ENCODE assay signal across 18 cellular contexts in genomic region chr1:103056423-103056822, GRCh38. TPM values are rescaled to one million over a fixed set of nuclear protein-coding genes. Genes with fewer than 3 reads are reported as not detected.
"Had no signal": no experiment of that assay in that cellular context is flagged by ENCODE, and none has a peak within 500 bp of the region (broad histone marks: within the 10 kb centered on the region; RNA-seq: fewer than 3 reads in every experiment).

No MANE protein-coding gene starts in this region.

- H3K27me3 ChIP-seq: heart left ventricle, left lung, thyroid gland had no signal

- ATAC-seq: activated T-helper 17 cell treated with anti-CD3 and anti-CD28 coated beads, Interleukin-2, amount 50 U/mL, for 72 hours; heart left ventricle; left lung; SK-N-SH treated with all-trans-retinoic acid at 6 μM for 48 hours; T-helper 17 cell had no signal

- H3K36me3 Mint-ChIP-seq: activated naive CD4-positive, alpha-beta T cell treated with anti-CD3 and anti-CD28 coated beads, Interleukin-2, amount 10 ng/mL, durations not matched to agents 7 days and 5 days had no signal

- H3K27ac Mint-ChIP-seq: activated B cell treated with CpG ODN at 0.5 μM for 24 hours; activated CD4-positive, alpha-beta T cell treated with anti-CD3 and anti-CD28 coated beads, Interleukin-2, amount 10 ng/mL, durations not matched to agents 24 days and 14 days; activated naive CD4-positive, alpha-beta T cell treated with anti-CD3 and anti-CD28 coated beads, Interleukin-2, amount 10 ng/mL, durations not matched to agents 7 days and 5 days; activated T-helper 17 cell treated with anti-CD3 and anti-CD28 coated beads, Interleukin-2, amount 50 U/mL, for 72 hours; nephron progenitor cell; T-helper 17 cell had no signal

- H3K4me1 ChIP-seq: heart left ventricle, left lung, thyroid gland had no signal

- DNase-seq: activated B cell treated with CpG ODN at 0.5 μM for 24 hours; activated CD4-positive, alpha-beta T cell treated with anti-CD3 and anti-CD28 coated beads, Interleukin-2, amount 10 ng/mL, durations not matched to agents 24 days and 14 days; activated CD8-positive, alpha-beta memory T cell treated with anti-CD3 and anti-CD28 coated beads for 24 hours; activated naive CD4-positive, alpha-beta T cell treated with anti-CD3 and anti-CD28 coated beads, Interleukin-2, amount 10 ng/mL, durations not matched to agents 7 days and 5 days; activated T-cell treated with anti-CD3 and anti-CD28 coated beads for 4 hours; amniotic stem cell; heart left ventricle; left lung; mesendoderm; nephron progenitor cell; T-helper 17 cell; thyroid gland had no signal

- FAIRE-seq: frontal cortex, keratinocyte, TTC549 had no signal

- H3K4me1 Mint-ChIP-seq: activated B cell treated with CpG ODN at 0.5 μM for 24 hours; activated CD4-positive, alpha-beta T cell treated with anti-CD3 and anti-CD28 coated beads, Interleukin-2, amount 10 ng/mL, durations not matched to agents 24 days and 14 days; activated naive CD4-positive, alpha-beta T cell treated with anti-CD3 and anti-CD28 coated beads, Interleukin-2, amount 10 ng/mL, durations not matched to agents 7 days and 5 days; activated T-helper 17 cell treated with anti-CD3 and anti-CD28 coated beads, Interleukin-2, amount 50 U/mL, for 72 hours; nephron progenitor cell had no signal

- H3K9me3 ChIP-seq: left lung, thyroid gland had no signal

- H3K4me3 ChIP-seq: heart left ventricle, left lung, thyroid gland had no signal

- H3K27ac ChIP-seq: heart left ventricle, left lung, thyroid gland had no signal

- H3K27me3 Mint-ChIP-seq: activated B cell treated with CpG ODN at 0.5 μM for 24 hours; activated CD4-positive, alpha-beta T cell treated with anti-CD3 and anti-CD28 coated beads, Interleukin-2, amount 10 ng/mL, durations not matched to agents 24 days and 14 days; activated naive CD4-positive, alpha-beta T cell treated with anti-CD3 and anti-CD28 coated beads, Interleukin-2, amount 10 ng/mL, durations not matched to agents 7 days and 5 days; activated T-helper 17 cell treated with anti-CD3 and anti-CD28 coated beads, Interleukin-2, amount 50 U/mL, for 72 hours; T-helper 17 cell had no signal

- H3K36me3 ChIP-seq: heart left ventricle, left lung, thyroid gland had no signal

- H3K4me3 Mint-ChIP-seq: activated B cell treated with CpG ODN at 0.5 μM for 24 hours; activated CD4-positive, alpha-beta T cell treated with anti-CD3 and anti-CD28 coated beads, Interleukin-2, amount 10 ng/mL, durations not matched to agents 24 days and 14 days; activated naive CD4-positive, alpha-beta T cell treated with anti-CD3 and anti-CD28 coated beads, Interleukin-2, amount 10 ng/mL, durations not matched to agents 7 days and 5 days; activated T-helper 17 cell treated with anti-CD3 and anti-CD28 coated beads, Interleukin-2, amount 50 U/mL, for 72 hours; nephron progenitor cell; T-helper 17 cell had no signal

- H3K9me3 Mint-ChIP-seq: activated B cell treated with CpG ODN at 0.5 μM for 24 hours; activated CD4-positive, alpha-beta T cell treated with anti-CD3 and anti-CD28 coated beads, Interleukin-2, amount 10 ng/mL, durations not matched to agents 24 days and 14 days had no signal

RNA-seq across cellular contexts. Expression of gene COL11A1, which starts 51.9 kb away (rescaled TPM):
- total RNA-seq: activated B cell treated with CpG ODN at 0.5 μM for 24 hours; activated CD4-positive, alpha-beta T cell treated with anti-CD3 and anti-CD28 coated beads, Interleukin-2, amount 10 ng/mL, durations not matched to agents 24 days and 14 days; activated T-helper 17 cell treated with anti-CD3 and anti-CD28 coated beads, Interleukin-2, amount 50 U/mL, for 72 hours; pulmonary artery endothelial cell; T-helper 17 cell had no signal
